5 cellular contexts compared by ENCODE assay signal in genomic region chr16:9096416-9096952, GRCh38.
TF ChIP-seq lines count a peak whose summit lies in the region.

No MANE protein-coding gene starts in this region.

TF ChIP-seq in SK-N-SH, 30 proteins besides CTCF, POLR2A, EP300 and RAD21 (continues in another document):
- no peak for TF ChIP-seq PBX3 (IDR thresholded peaks at IDR 0.05)
- no peak for TF ChIP-seq SIN3A (IDR thresholded peaks at IDR 0.05; ENCODE audit: borderline replicate concordance, low read depth, low read length)
- no peak for TF ChIP-seq JUND (IDR thresholded peaks at IDR 0.05)
- no peak for TF ChIP-seq RXRA (IDR thresholded peaks at IDR 0.05; ENCODE audit: borderline replicate concordance, low read depth)
- TF ChIP-seq IRF3 (IDR thresholded peaks at IDR 0.05; ENCODE audit: low read depth, low read length) = no peak
- no peak for TF ChIP-seq NFIC (IDR thresholded peaks at IDR 0.05; ENCODE audit: borderline replicate concordance)

TF ChIP-seq in SK-N-SH treated with all-trans-retinoic acid at 6 μM for 48 hours, 23 proteins besides CTCF, POLR2A, EP300 and RAD21 (continues in another document):
- no peak for TF ChIP-seq ZNF8 (CRISPR knock-in tag; IDR thresholded peaks at IDR 0.05)
- no peak for TF ChIP-seq ZNF70 (CRISPR knock-in tag; IDR thresholded peaks at IDR 0.05)
- no peak for TF ChIP-seq CREB5 (CRISPR knock-in tag; IDR thresholded peaks at IDR 0.05; ENCODE audit: low read depth)
- no peak for TF ChIP-seq PPARA (CRISPR knock-in tag; IDR thresholded peaks at IDR 0.05; ENCODE audit: borderline replicate concordance)
- TF ChIP-seq BACH2 (CRISPR knock-in tag; IDR thresholded peaks at IDR 0.05; ENCODE audit: borderline replicate concordance) = no peak
- TF ChIP-seq RARB (CRISPR knock-in tag; IDR thresholded peaks at IDR 0.05) = no peak
- TF ChIP-seq PATZ1 (CRISPR knock-in tag; IDR thresholded peaks at IDR 0.05; ENCODE audit: borderline replicate concordance) = no peak
- no peak for TF ChIP-seq GLIS3 (CRISPR knock-in tag; IDR thresholded peaks at IDR 0.05)
- TF ChIP-seq ARNTL (CRISPR knock-in tag; IDR thresholded peaks at IDR 0.05; ENCODE audit: borderline replicate concordance, low read depth) = no peak
- no peak for TF ChIP-seq ZFP3 (CRISPR knock-in tag; IDR thresholded peaks at IDR 0.05)
- no peak for TF ChIP-seq TOX (CRISPR knock-in tag; IDR thresholded peaks at IDR 0.05; ENCODE audit: borderline replicate concordance)

TF ChIP-seq in IMR-90, 13 proteins besides CTCF, POLR2A, EP300 and RAD21:
- TF ChIP-seq RFX5 (IDR thresholded peaks at IDR 0.05; ENCODE audit: low read depth, low read length) = no peak
- TF ChIP-seq NFE2L2 (IDR thresholded peaks at IDR 0.05; ENCODE audit: low read depth, low read length) = no peak
- TF ChIP-seq MXI1 (IDR thresholded peaks at IDR 0.05; ENCODE audit: borderline replicate concordance, low read depth, low read length) = no peak
- no peak for TF ChIP-seq RCOR1 (IDR thresholded peaks at IDR 0.05; ENCODE audit: insufficient replicate concordance, low read length)
- TF ChIP-seq ELK1 (IDR thresholded peaks at IDR 0.05; ENCODE audit: borderline replicate concordance, low read depth, low read length) = no peak
- no peak for TF ChIP-seq MAZ (IDR thresholded peaks at IDR 0.05; ENCODE audit: borderline replicate concordance, low read depth, low read length)
- no peak for TF ChIP-seq SMC3 (IDR thresholded peaks at IDR 0.05; ENCODE audit: low read depth, low read length)
- no peak for TF ChIP-seq MAFK (IDR thresholded peaks at IDR 0.05; ENCODE audit: low read depth, low read length)

TF ChIP-seq in GM12878, 131 proteins besides CTCF, POLR2A, EP300 and RAD21:
- TF ChIP-seq BHLHE40 (IDR thresholded peaks at IDR 0.05; ENCODE audit: borderline replicate concordance in 1 of 2, low read depth in 2 of 2, low read length in 1 of 2) (peak in 1 of 2 experiments; percentile 24; a peak in 1 of 4 replicates), SPI1 (IDR thresholded peaks at IDR 0.05; ENCODE audit: borderline replicate concordance, insufficient read depth, low read depth, low read length) (peak; percentile 39; the same call in 1 of the 2 replicates), NFYA (IDR thresholded peaks at IDR 0.05; ENCODE audit: borderline replicate concordance, low read depth, low read length) (no peak), ATF3 (IDR thresholded peaks at IDR 0.05; ENCODE audit: borderline replicate concordance, extremely low read depth, low read depth, low read length) (no peak)

TF ChIP-seq in WTC11, 78 proteins besides CTCF, POLR2A, EP300 and RAD21:
- TF ChIP-seq ZNF532 (CRISPR knock-in tag; IDR thresholded peaks at IDR 0.05; ENCODE audit: borderline replicate concordance) (no peak), ZNF425 (CRISPR knock-in tag; conservative IDR thresholded peaks at IDR 0.05) (no peak), SMAD4 (CRISPR knock-in tag; IDR thresholded peaks at IDR 0.05) (no peak), SMAD3 (CRISPR knock-in tag; IDR thresholded peaks at IDR 0.05; ENCODE audit: borderline replicate concordance) (no peak), NFYB (CRISPR knock-in tag; conservative IDR thresholded peaks at IDR 0.05; ENCODE audit: low read depth) (no peak), PRDM15 (CRISPR knock-in tag; IDR thresholded peaks at IDR 0.05) (no peak), ERG (CRISPR knock-in tag; IDR thresholded peaks at IDR 0.05) (no peak)
